25 cellular contexts compared by ENCODE assay signal in the genomic region with DNA sequence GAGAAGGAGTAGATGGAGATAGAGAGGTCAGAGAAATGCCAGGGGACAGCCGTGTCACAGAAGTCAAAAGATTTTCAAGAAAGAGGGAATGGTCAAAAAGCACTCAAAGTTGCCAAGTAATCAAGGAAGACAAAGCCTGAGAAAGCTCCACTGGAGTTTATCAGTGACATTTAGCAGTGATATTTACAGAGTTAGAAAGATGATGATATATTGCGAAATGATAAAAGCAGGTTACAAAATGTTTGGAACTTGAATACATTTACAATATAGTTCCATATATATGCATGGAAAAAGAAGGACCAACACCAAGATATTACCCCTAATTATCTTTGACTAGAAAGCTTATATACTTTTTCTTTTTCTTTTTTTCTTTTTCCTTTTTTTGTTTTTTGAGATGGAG.
"Had no signal": no experiment of that assay in that cellular context is flagged by ENCODE, and none has a peak within 500 bp of the region (broad histone marks: within the 10 kb centered on the region; RNA-seq: fewer than 3 reads in every experiment).

No MANE protein-coding gene starts in this region.

- H3K27me3 ChIP-seq: spleen, upper lobe of right lung, uterus had no signal

- ATAC-seq: effector memory CD8-positive, alpha-beta T cell; left ventricle myocardium superior; lower lobe of right lung; naive thymus-derived CD8-positive, alpha-beta T cell; right cardiac atrium; stimulated activated memory B cell treated with anti-CD40 and anti-IgM and Interleukin-4, amounts not matched to agents 10 μg/mL and 1 μg/mL and 100 μg/mL, for 72 hours; stimulated activated naive CD8-positive, alpha-beta T cell treated with anti-CD3 and anti-CD28 coated beads, Interleukin-15, Interleukin-2, amounts not matched to agents 100 U/mL and 50 U/mL, for 24 hours; upper lobe of right lung had no signal

- H3K27ac ChIP-seq: coronary artery, esophagus squamous epithelium, lower lobe of right lung, prostate gland, skin epidermis, spleen, transverse colon, upper lobe of right lung, uterus had no signal

- H3K36me3 ChIP-seq: uterus had no signal

- H3K4me3 ChIP-seq: coronary artery, esophagus squamous epithelium, lower lobe of right lung, prostate gland, skin epidermis, spleen, transverse colon, upper lobe of right lung, uterus had no signal

- FAIRE-seq: endometrium, frontal cortex, keratinocyte had no signal

- H3K4me1 ChIP-seq: esophagus squamous epithelium, lower lobe of right lung, prostate gland, spleen, transverse colon, upper lobe of right lung, uterus had no signal

- H3K9me3 ChIP-seq: prostate gland, transverse colon, upper lobe of right lung had no signal

- DNase-seq: dermis blood vessel endothelial cell; effector memory CD8-positive, alpha-beta T cell; erythroblast; esophagus squamous epithelium; head of caudate nucleus; left ventricle myocardium superior; lower lobe of right lung; naive thymus-derived CD8-positive, alpha-beta T cell; nephron progenitor cell; nucleus accumbens; right cardiac atrium; spleen; stimulated activated CD4-positive, alpha-beta T cell treated with anti-CD3 and anti-CD28 coated beads, Interleukin-4, amount 100 ng/mL, for 4 hours; stimulated activated naive CD8-positive, alpha-beta T cell treated with anti-CD3 and anti-CD28 coated beads, Interleukin-15, Interleukin-2, amounts not matched to agents 100 U/mL and 50 U/mL, for 24 hours; substantia nigra; transverse colon; upper lobe of right lung; uterus had no signal
